ENCODE assay signal across 19 cellular contexts in the genomic region with DNA sequence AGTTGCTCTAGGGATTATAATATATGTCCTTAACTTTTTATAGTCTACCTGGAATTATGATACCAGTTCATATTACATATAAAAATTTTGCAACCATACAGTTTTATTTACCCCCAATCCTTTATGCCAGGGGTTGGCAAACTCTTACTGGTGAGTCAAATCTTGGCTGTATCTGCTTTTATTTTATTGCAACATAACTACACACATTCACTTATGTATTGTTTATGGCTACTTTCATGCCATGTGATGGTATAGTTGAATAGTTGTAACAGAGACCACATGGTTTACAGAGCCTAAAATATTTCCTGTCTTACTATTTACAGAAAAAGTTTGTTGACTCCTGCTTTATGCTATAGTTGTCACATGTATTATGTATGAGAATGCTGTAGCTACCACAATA. TPM values are rescaled to one million over a fixed set of nuclear protein-coding genes. Genes with fewer than 3 reads are reported as not detected.
"Had no signal": no experiment of that assay in that cellular context is flagged by ENCODE, and none has a peak within 500 bp of the region (broad histone marks: within the 10 kb centered on the region; RNA-seq: fewer than 3 reads in every experiment).

No MANE protein-coding gene starts in this region.

- H3K9me3 ChIP-seq: thoracic aorta, upper lobe of left lung had no signal

- H3K4me3 Mint-ChIP-seq: activated CD4-positive, alpha-beta T cell treated with anti-CD3 and anti-CD28 coated beads for 36 hours; activated naive CD8-positive, alpha-beta T cell treated with anti-CD3 and anti-CD28 coated beads, Interleukin-2, amount 10 ng/mL, durations not matched to agents 7 days and 5 days; brain; mesothelial cell of epicardium; nephron; stimulated activated effector memory CD8-positive, alpha-beta T cell treated with anti-CD3 and anti-CD28 coated beads, Interleukin-12 subunit alpha, Interleukin-12 subunit beta, amount 100 ng/mL, for 72 hours had no signal

- ATAC-seq: activated CD4-positive, alpha-beta T cell treated with anti-CD3 and anti-CD28 coated beads for 36 hours; left lobe of liver; sciatic nerve; stimulated activated effector memory CD8-positive, alpha-beta T cell treated with anti-CD3 and anti-CD28 coated beads, Interleukin-12 subunit alpha, Interleukin-12 subunit beta, amount 100 ng/mL, for 72 hours had no signal

- H3K9ac ChIP-seq: parathyroid adenoma had no signal

- H3K4me1 Mint-ChIP-seq: activated CD4-positive, alpha-beta T cell treated with anti-CD3 and anti-CD28 coated beads for 36 hours; activated naive CD8-positive, alpha-beta T cell treated with anti-CD3 and anti-CD28 coated beads, Interleukin-2, amount 10 ng/mL, durations not matched to agents 7 days and 5 days; brain; mesothelial cell of epicardium; nephron; stimulated activated effector memory CD8-positive, alpha-beta T cell treated with anti-CD3 and anti-CD28 coated beads, Interleukin-12 subunit alpha, Interleukin-12 subunit beta, amount 100 ng/mL, for 72 hours had no signal

- DNase-seq: activated CD4-positive, alpha-beta T cell treated with anti-CD3 and anti-CD28 coated beads for 36 hours; activated CD4-positive, alpha-beta T cell treated with anti-CD3 and anti-CD28 coated beads, Interleukin-2, amount 50 U/mL, for 48 hours; activated naive CD4-positive, alpha-beta T cell; activated naive CD8-positive, alpha-beta T cell treated with anti-CD3 and anti-CD28 coated beads, Interleukin-2, amount 10 ng/mL, durations not matched to agents 7 days and 5 days; anterior cingulate cortex; cortex of kidney; head of caudate nucleus; stimulated activated CD4-positive, alpha-beta T cell treated with anti-CD3 and anti-CD28 coated beads, Interleukin-4, amount 100 ng/mL, for 24 hours; upper lobe of left lung had no signal

- H3K4me1 ChIP-seq: parathyroid adenoma, upper lobe of left lung had no signal

- H3K27me3 ChIP-seq: upper lobe of left lung had no signal

- H3K27ac ChIP-seq: parathyroid adenoma, thoracic aorta, upper lobe of left lung had no signal

- H3K27me3 Mint-ChIP-seq: activated CD4-positive, alpha-beta T cell treated with anti-CD3 and anti-CD28 coated beads for 36 hours had no signal

- H3K79me2 ChIP-seq: parathyroid adenoma had no signal

- H3K4me3 ChIP-seq: lung, thoracic aorta, upper lobe of left lung had no signal

- H3K9me3 Mint-ChIP-seq: activated naive CD8-positive, alpha-beta T cell treated with anti-CD3 and anti-CD28 coated beads, Interleukin-2, amount 10 ng/mL, durations not matched to agents 7 days and 5 days; stimulated activated effector memory CD8-positive, alpha-beta T cell treated with anti-CD3 and anti-CD28 coated beads, Interleukin-12 subunit alpha, Interleukin-12 subunit beta, amount 100 ng/mL, for 72 hours had no signal

- H2AFZ ChIP-seq: parathyroid adenoma had no signal

- H3K27ac Mint-ChIP-seq: activated CD4-positive, alpha-beta T cell treated with anti-CD3 and anti-CD28 coated beads for 36 hours; activated naive CD8-positive, alpha-beta T cell treated with anti-CD3 and anti-CD28 coated beads, Interleukin-2, amount 10 ng/mL, durations not matched to agents 7 days and 5 days; brain; mesothelial cell of epicardium; nephron; stimulated activated effector memory CD8-positive, alpha-beta T cell treated with anti-CD3 and anti-CD28 coated beads, Interleukin-12 subunit alpha, Interleukin-12 subunit beta, amount 100 ng/mL, for 72 hours had no signal

- H3K36me3 ChIP-seq: thoracic aorta, upper lobe of left lung had no signal

- H3K36me3 Mint-ChIP-seq: activated naive CD8-positive, alpha-beta T cell treated with anti-CD3 and anti-CD28 coated beads, Interleukin-2, amount 10 ng/mL, durations not matched to agents 7 days and 5 days; brain; stimulated activated effector memory CD8-positive, alpha-beta T cell treated with anti-CD3 and anti-CD28 coated beads, Interleukin-12 subunit alpha, Interleukin-12 subunit beta, amount 100 ng/mL, for 72 hours had no signal

RNA-seq across cellular contexts. Expression of a gene that starts 25.8 kb away (rescaled TPM):
- total RNA-seq: activated CD4-positive, alpha-beta T cell treated with anti-CD3 and anti-CD28 coated beads for 36 hours; activated naive CD8-positive, alpha-beta T cell treated with anti-CD3 and anti-CD28 coated beads, Interleukin-2, amount 10 ng/mL, durations not matched to agents 7 days and 5 days; left lobe of liver; T-helper 2 cell treated with Interferon-gamma antibody and Interleukin-4, amounts not matched to agents 100 ng/mL and 5 ng/mL, for 36 hours; upper lobe of left lung had no signal

RNA-seq across cellular contexts. Expression of a gene that starts 43.2 kb away (rescaled TPM):
- total RNA-seq: activated CD4-positive, alpha-beta T cell treated with anti-CD3 and anti-CD28 coated beads for 36 hours; activated naive CD8-positive, alpha-beta T cell treated with anti-CD3 and anti-CD28 coated beads, Interleukin-2, amount 10 ng/mL, durations not matched to agents 7 days and 5 days; left lobe of liver; lung; T-helper 2 cell treated with Interferon-gamma antibody and Interleukin-4, amounts not matched to agents 100 ng/mL and 5 ng/mL, for 36 hours; upper lobe of left lung had no signal
